Comparison of ENCODE assay signal across 20 cellular contexts in genomic region chr1:19623523-19623922, GRCh38. TPM values are rescaled to one million over a fixed set of nuclear protein-coding genes. Genes with fewer than 3 reads are reported as not detected.
DNase-seq lines count a peak whose midpoint lies in the region; FAIRE-seq and TF ChIP-seq lines count a peak whose summit lies in the region.
"Had no signal": no experiment of that assay in that cellular context is flagged by ENCODE, and none has a peak within 500 bp of the region (broad histone marks: within the 10 kb centered on the region; RNA-seq: fewer than 3 reads in every experiment).

No MANE protein-coding gene starts in this region.

- H3K36me3 ChIP-seq in Peyer's patch (peaks cover 0 to 47% (median 0%) of the 10 kb centered on the region in 3 donors), mesenchymal stem cell (ENCODE audit: control insufficient read depth in 1 of 2, insufficient read depth in 2 of 2, low read depth in 1 of 2, low read length in 2 of 2) (peaks cover 21 to 55% of the 10 kb centered on the region in 2 experiments), small intestine (ENCODE audit: control insufficient read depth in 2 of 2, insufficient read depth in 2 of 2, low read length in 2 of 2) (peaks cover 7 to 15% of the 10 kb centered on the region in 2 donors)

- H2BK5ac ChIP-seq in mesenchymal stem cell (ENCODE audit: low read depth, low read length, poor library complexity, severe bottlenecking): no peak overlapping the region

- no peak overlapping the region for H2AFZ ChIP-seq in mesenchymal stem cell (ENCODE audit: low read depth, low read length)

- H2BK15ac ChIP-seq in mesenchymal stem cell (ENCODE audit: low read depth, poor library complexity, severe bottlenecking): no peak overlapping the region

- peaks cover 25% of the 10 kb centered on the region for H3K79me1 ChIP-seq in mesenchymal stem cell (replicated peaks; ENCODE audit: low read length, poor library complexity, severe bottlenecking)

- H2BK12ac ChIP-seq in mesenchymal stem cell (ENCODE audit: low read length in 2 of 2): no peak overlapping the region

- H4K8ac ChIP-seq in mesenchymal stem cell (ENCODE audit: low read length): no peak overlapping the region

- H3K14ac ChIP-seq in mesenchymal stem cell (ENCODE audit: low read length in 2 of 2): no peak overlapping the region

- H2AK5ac ChIP-seq in mesenchymal stem cell (ENCODE audit: low read length, severe bottlenecking): no peak overlapping the region

- H3K9me3 ChIP-seq in Peyer's patch (no peaks in the 10 kb centered on the region), mesenchymal stem cell (ENCODE audit: control insufficient read depth, low read length) (no peaks in the 10 kb centered on the region), small intestine (ENCODE audit: control insufficient read depth, low read depth) (no peaks in the 10 kb centered on the region)
- H3K9me3 ChIP-seq: BE2C had no signal

- WGBS in mesenchymal stem cell: 90% methylated on average over 2 of the region's 3 CpGs
- 14 to 70% (median 49%) methylated on average over 3 of the region's 3 CpGs for WGBS in small intestine, 3 donors

- H3K4me2 ChIP-seq in mesenchymal stem cell (ENCODE audit: low read length, poor library complexity, severe bottlenecking): no peak overlapping the region

- DNase-seq in Peyer's patch (peak in 1 of 3 donors; percentile 70), glomerular visceral epithelial cell (ENCODE audit: extremely low spot score) (peak; percentile 55), mesenchymal stem cell (no peak), small intestine (peak; percentile 98), ACHN (no peak), medulla oblongata (ENCODE audit: extremely low spot score) (no peak), SK-N-DZ (ENCODE audit: low spot score) (no peak)
- DNase-seq: BE2C; CD4-positive, alpha-beta T cell; NCI-H1048; NCI-H146; NCI-H2081 treated with DMSO at 0.1 percent for 48 hours; NCI-H510A treated with DMSO at 0.1 percent for 48 hours; SIG-M5 had no signal

- H3K9ac ChIP-seq in mesenchymal stem cell (ENCODE audit: low read length): no peak overlapping the region

- H3K27me3 ChIP-seq in Peyer's patch (no peaks in the 10 kb centered on the region), mesenchymal stem cell (ENCODE audit: control insufficient read depth in 1 of 2, insufficient read depth in 1 of 2, low read length in 2 of 2) (no peaks in the 10 kb centered on the region), small intestine (ENCODE audit: control insufficient read depth in 2 of 2, insufficient read depth in 2 of 2, low read length in 2 of 2) (no peaks in the 10 kb centered on the region)
- H3K27me3 ChIP-seq: BE2C had no signal

- no peak overlapping the region for H2BK120ac ChIP-seq in mesenchymal stem cell (ENCODE audit: low read depth, low read length)

- H3K4me3 ChIP-seq in Peyer's patch: no peak overlapping the region
- H3K4me3 ChIP-seq in mesenchymal stem cell (ENCODE audit: insufficient read depth in 1 of 2, low read depth in 1 of 2, low read length in 2 of 2): no peak overlapping the region
- no peak overlapping the region for H3K4me3 ChIP-seq in small intestine (ENCODE audit: low read depth in 1 of 2, low read length in 2 of 2)
- H3K4me3 ChIP-seq: GM12878 had no signal

- no peak for TF ChIP-seq POLR2A in Peyer's patch (IDR thresholded peaks at IDR 0.05)

- TF ChIP-seq CTCF in Peyer's patch (IDR thresholded peaks at IDR 0.05): no peak

- H3K4ac ChIP-seq in mesenchymal stem cell (ENCODE audit: low read depth in 1 of 2, low read length in 2 of 2): no peak overlapping the region

- no peak for FAIRE-seq in small intestine (lab: Jason Lieb, UNC)
- FAIRE-seq: G401.6, GM12878, GM18507, H1 had no signal

- H3K27ac ChIP-seq in Peyer's patch: peak overlapping the region in 3 of 4 donors; percentile 63 to 84 (median 76)
- peak overlapping the region; percentile 94 for H3K27ac ChIP-seq in mesenchymal stem cell (ENCODE audit: low read length, poor library complexity, severe bottlenecking)
- H3K27ac ChIP-seq in small intestine (ENCODE audit: low read depth in 1 of 2, low read length in 1 of 2): peak overlapping the region; percentile 73 to 82

- no peak overlapping the region for H3K18ac ChIP-seq in mesenchymal stem cell (ENCODE audit: low read depth in 1 of 2, low read length in 2 of 2)

- in situ Hi-C loops in ACHN (cut with HindIII; ENCODE audit: low pct_ligation_motif_present, low pct_unique_long_range_greater_than_20kb, low sequenced_read_pairs): no loop called here

- H3K4me1 ChIP-seq in Peyer's patch (peaks cover 0 to 17% (median 4%) of the 10 kb centered on the region in 4 donors), mesenchymal stem cell (ENCODE audit: control insufficient read depth, insufficient read depth, low read depth, low read length) (peaks cover 7% of the 10 kb centered on the region), small intestine (ENCODE audit: control insufficient read depth in 2 of 2, insufficient read depth in 1 of 2, low read depth in 1 of 2, low read length in 1 of 2) (peaks cover 2 to 14% of the 10 kb centered on the region in 2 donors)
- H3K4me1 ChIP-seq: BE2C had no signal

- no peak overlapping the region for H3K23ac ChIP-seq in mesenchymal stem cell (ENCODE audit: low read length in 2 of 2)

- H4K91ac ChIP-seq in mesenchymal stem cell (ENCODE audit: low read length): no peak overlapping the region

RNA-seq across cellular contexts. Expression of gene NBL1, which starts 20.6 kb away (rescaled TPM):
- total RNA-seq in Peyer's patch: 100 to 1,000 TPM; 187 to 348 (median 289) TPM
- 59.5 TPM for polyA plus RNA-seq in mesenchymal stem cell (2013, experiment 1 of 2)
- polyA plus RNA-seq in mesenchymal stem cell (2013, experiment 2 of 2): 63.3 TPM
- 100 to 1,000 TPM; 455 to 503 (median 494) TPM for polyA plus RNA-seq in small intestine
- 10.3 and 19.8 TPM in 2 replicates for polyA plus RNA-seq in SK-N-DZ (2014; cell fraction: cytosol; rRNA removed)
- polyA plus RNA-seq in SK-N-DZ (2014; cell fraction: nucleus; rRNA removed): 6.2 and 8.9 TPM in 2 replicates

RNA-seq across cellular contexts. Expression of gene HTR6, which starts 41.2 kb away (rescaled TPM):
- under 1 TPM in 1 of 4 donors, not detected in 3; 0.88 TPM for total RNA-seq in Peyer's patch
- polyA plus RNA-seq in mesenchymal stem cell (2013, experiment 1 of 2): not detected
- not detected for polyA plus RNA-seq in mesenchymal stem cell (2013, experiment 2 of 2)
- under 1 TPM in 1 of 3 donors, not detected in 2; 0.03 TPM for polyA plus RNA-seq in small intestine
- polyA plus RNA-seq in SK-N-DZ (2014; cell fraction: cytosol; rRNA removed): 0.30 TPM in 1 of 2 replicates, not detected in the other
- not detected in 2 replicates for polyA plus RNA-seq in SK-N-DZ (2014; cell fraction: nucleus; rRNA removed)
- total RNA-seq: MCF 10A, RPMI7951 had no signal

Comparison
In these comparisons a context has a peak if more than half of its experiments do, and no peak if none do; other contexts are left out.
1. DNase-seq: peak in glomerular visceral epithelial cell (single experiment) and small intestine (single experiment); none in mesenchymal stem cell (single experiment), ACHN (single experiment), medulla oblongata (single experiment) and SK-N-DZ (single experiment).
2. Peak in every context shown above with its lines, with median percentiles within 50 percentile points of each other: H3K27ac ChIP-seq.